Comparison of ENCODE assay signal across 23 cellular contexts in genomic region chr2:27738349-27739057, GRCh38. TPM values are rescaled to one million over a fixed set of nuclear protein-coding genes. Genes with fewer than 3 reads are reported as not detected.
DNase-seq lines count a peak whose midpoint lies in the region; ATAC-seq and TF ChIP-seq lines count a peak whose summit lies in the region.
"Had no signal": no experiment of that assay in that cellular context is flagged by ENCODE, and none has a peak within 500 bp of the region (broad histone marks: within the 10 kb centered on the region; RNA-seq: fewer than 3 reads in every experiment).

No MANE protein-coding gene starts in this region.

- in situ Hi-C loops in brain microvascular endothelial cell (cut with HindIII; ENCODE audit: low pct_ligation_motif_present, low sequenced_read_pairs) = no loop called here

- intact Hi-C loops in right lobe of liver (cut with DNase I) (no loop called here), breast epithelium (cut with DNase I; ENCODE audit: low total_unique reads) (no loop called here)

- H3K4me1 ChIP-seq in right lobe of liver (peaks cover 2 to 36% (median 14%) of the 10 kb centered on the region in 4 donors), subcutaneous abdominal adipose tissue (ENCODE audit: control insufficient read depth in 5 of 5, insufficient read depth in 5 of 5, low read length in 5 of 5) (peaks cover 3 to 42% (median 22%) of the 10 kb centered on the region in 5 donors), breast epithelium (peaks cover 0 to 5% of the 10 kb centered on the region in 2 donors)

- TF ChIP-seq POLR2A in right lobe of liver (IDR thresholded peaks at IDR 0.05) (peak; percentile 27), breast epithelium (IDR thresholded peaks at IDR 0.05) (no peak)

- no peaks in the 10 kb centered on the region for H3K36me3 ChIP-seq in brain microvascular endothelial cell (replicated peaks)
- no peaks in the 10 kb centered on the region for H3K36me3 ChIP-seq in right lobe of liver
- H3K36me3 ChIP-seq in subcutaneous abdominal adipose tissue (ENCODE audit: control insufficient read depth in 5 of 5, insufficient read depth in 5 of 5, low read length in 5 of 5) = no peaks in the 10 kb centered on the region
- no peaks in the 10 kb centered on the region for H3K36me3 ChIP-seq in breast epithelium
- H3K36me3 ChIP-seq: transverse colon had no signal

- H3K9ac ChIP-seq in subcutaneous abdominal adipose tissue (ENCODE audit: low read length in 5 of 5) = peak overlapping the region in 1 of 5 donors; percentile 35
- H3K9ac ChIP-seq: GM23248, parathyroid adenoma had no signal

- WGBS in right lobe of liver (ENCODE audit: insufficient coverage, low coverage, low lambda C conversion rate, missing lambda C conversion rate) = 51% methylated on average over 9 of the region's 13 CpGs

- H3K27me3 ChIP-seq in brain microvascular endothelial cell (replicated peaks) (no peaks in the 10 kb centered on the region), right lobe of liver (no peaks in the 10 kb centered on the region), subcutaneous abdominal adipose tissue (ENCODE audit: control insufficient read depth in 5 of 5, insufficient read depth in 4 of 5, low read length in 5 of 5) (no peaks in the 10 kb centered on the region), breast epithelium (no peaks in the 10 kb centered on the region)
- H3K27me3 ChIP-seq: transverse colon had no signal

- H3K4me3 ChIP-seq in brain microvascular endothelial cell (ENCODE audit: low read depth, low read length) = no peak overlapping the region
- peak overlapping the region in 2 of 3 donors; percentile 8 to 10 for H3K4me3 ChIP-seq in right lobe of liver
- H3K4me3 ChIP-seq in subcutaneous abdominal adipose tissue (ENCODE audit: low read depth in 1 of 5, low read length in 5 of 5) = no peak overlapping the region
- no peak overlapping the region for H3K4me3 ChIP-seq in breast epithelium
- H3K4me3 ChIP-seq: GM23248, transverse colon had no signal

- ATAC-seq in right lobe of liver = peak; percentile 56 to 66 (median 64)
- ATAC-seq: stimulated activated effector memory CD8-positive, alpha-beta T cell treated with anti-CD3 and anti-CD28 coated beads, Interleukin-12 subunit alpha, Interleukin-12 subunit beta, amount 100 ng/mL, for 72 hours had no signal

- TF ChIP-seq CTCF in brain microvascular endothelial cell (IDR thresholded peaks at IDR 0.05; ENCODE audit: low read depth, low read length, missing control alignments) (no peak), right lobe of liver (IDR thresholded peaks at IDR 0.05) (no peak), breast epithelium (IDR thresholded peaks at IDR 0.05) (no peak)

- peak; percentile 33 for DNase-seq in activated CD8-positive, alpha-beta memory T cell treated with anti-CD3 and anti-CD28 coated beads for 24 hours
- no peak for DNase-seq in activated CD8-positive, alpha-beta memory T cell treated with anti-CD3 and anti-CD28 coated beads, Interleukin-2, amount 50 U/mL, for 4 hours
- DNase-seq in brain microvascular endothelial cell = no peak
- peak in 1 of 3 donors; percentile 71 for DNase-seq in right lobe of liver
- no peak for DNase-seq in OCI-M2 (lab: John Stamatoyannopoulos, UW; ENCODE audit: unreplicated experiment)
- DNase-seq in UCSD-AML1 (lab: John Stamatoyannopoulos, UW; ENCODE audit: unreplicated experiment) = no peak
- DNase-seq in breast epithelium (ENCODE audit: low spot score in 2 of 2) = no peak
- DNase-seq: activated CD4-positive, alpha-beta T cell treated with anti-CD3 and anti-CD28 coated beads for 4 hours; activated naive CD4-positive, alpha-beta T cell treated with anti-CD3 and anti-CD28 coated beads, Interleukin-2, amount 10 ng/mL, durations not matched to agents 7 days and 5 days; activated T-cell treated with anti-CD3 and anti-CD28 coated beads for 4 hours; DMS153; Karpas-422; left colon; NCI-H1105; NCI-H2107; NCI-H524 treated with DMSO at 0.1 percent for 48 hours; transverse colon had no signal

- no peaks in the 10 kb centered on the region for H3K9me3 ChIP-seq in right lobe of liver
- H3K9me3 ChIP-seq in subcutaneous abdominal adipose tissue (ENCODE audit: control insufficient read depth in 5 of 5, low read length in 5 of 5) = no peaks in the 10 kb centered on the region
- no peaks in the 10 kb centered on the region for H3K9me3 ChIP-seq in breast epithelium
- H3K9me3 ChIP-seq: transverse colon had no signal

- H3K27ac ChIP-seq in brain microvascular endothelial cell = peak overlapping the region; percentile 22
- peak overlapping the region; percentile 88 to 98 (median 93) for H3K27ac ChIP-seq in right lobe of liver
- H3K27ac ChIP-seq in subcutaneous abdominal adipose tissue (ENCODE audit: low read depth, low read length) = peak overlapping the region; percentile 69
- H3K27ac ChIP-seq in breast epithelium = peak overlapping the region in 1 of 2 donors; percentile 51
- H3K27ac ChIP-seq: 22Rv1, C4-2B had no signal

RNA-seq across cellular contexts. Expression of gene MRPL33, which starts 33.0 kb away (rescaled TPM):
- total RNA-seq in right lobe of liver (10 to 100 TPM; 28.9 to 63.4 (median 36.0) TPM), breast epithelium (10 to 100 TPM; 88.2 to 93.3 (median 89.7) TPM)

Comparison
In these comparisons a context has a peak if more than half of its experiments do, and no peak if none do; other contexts are left out.
1. H3K4me3 ChIP-seq: peak in right lobe of liver (2 of 3); none in brain microvascular endothelial cell (single experiment), subcutaneous abdominal adipose tissue (0 of 5) and breast epithelium (0 of 3).